ENCODE assay signal across 22 cellular contexts in the genomic region with DNA sequence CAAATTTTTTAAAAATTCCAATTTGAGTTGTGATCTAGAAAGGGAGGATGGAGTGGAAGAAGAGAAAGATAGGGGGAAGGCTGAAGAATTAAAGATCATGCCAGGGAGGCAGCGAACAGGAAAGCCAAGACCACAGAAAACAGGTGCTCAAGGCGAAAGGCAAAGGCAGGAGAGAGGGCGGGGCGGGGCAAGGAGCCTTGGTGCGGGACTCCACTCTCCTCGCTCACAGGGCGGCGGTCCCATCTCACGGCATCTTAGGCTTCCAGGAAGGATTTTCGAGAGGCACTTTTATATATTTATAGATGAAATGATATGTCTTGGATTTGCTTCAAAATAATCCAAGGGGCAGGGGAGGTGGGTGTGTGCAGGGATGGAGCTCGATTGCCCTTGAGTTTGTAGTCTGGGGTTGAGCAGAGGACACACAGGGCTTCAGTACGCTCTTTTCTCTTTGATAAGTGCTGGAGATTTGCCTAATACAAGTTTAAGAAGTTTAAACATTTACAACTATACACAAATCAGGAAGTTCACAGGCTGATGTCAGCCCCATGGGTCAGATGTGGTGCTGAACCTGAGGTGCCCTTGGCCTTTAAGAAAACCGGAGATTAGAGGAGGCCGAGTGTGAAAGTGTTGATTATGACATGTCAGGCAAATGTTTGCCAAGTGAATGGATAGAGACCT.
A peak's percentile ranks its signal among the peaks of the same experiment; 100 is the strongest.
DNase-seq lines count a peak whose midpoint lies in the region; ATAC-seq, FAIRE-seq and TF ChIP-seq lines count a peak whose summit lies in the region.
"Had no signal": no experiment of that assay in that cellular context is flagged by ENCODE, and none has a peak within 500 bp of the region (broad histone marks: within the 10 kb centered on the region; RNA-seq: fewer than 3 reads in every experiment).

No MANE protein-coding gene starts in this region.

- no peak overlapping the region for H3K4me3 ChIP-seq in A549
- H3K4me3 ChIP-seq in lower lobe of right lung: no peak overlapping the region
- H3K4me3 ChIP-seq in GM23248: no peak overlapping the region
- H3K4me3 ChIP-seq: coronary artery, thoracic aorta had no signal

- TF ChIP-seq CTCF in A549 (IDR thresholded peaks at IDR 0.05): no peak
- no peak for TF ChIP-seq CTCF in endothelial cell (IDR thresholded peaks at IDR 0.05; ENCODE audit: unreplicated experiment)
- TF ChIP-seq CTCF in lower lobe of right lung (IDR thresholded peaks at IDR 0.05): no peak
- TF ChIP-seq CTCF in chondrocyte (IDR thresholded peaks at IDR 0.05): no peak

- FAIRE-seq in A549 (lab: Jason Lieb, UNC): no peak
- FAIRE-seq: endometrium, GM12891 had no signal

- no peak; a peak in 1 of 5 replicates for TF ChIP-seq EP300 in A549 (IDR thresholded peaks at IDR 0.05)

- DNase-seq in A549 (ENCODE audit: low read depth in 1 of 2, low spot score in 1 of 2): peak in 1 of 2 experiments; percentile 37
- peak; percentile 57 for DNase-seq in DMS79 (lab: John Stamatoyannopoulos, UW)
- no peak for DNase-seq in endothelial cell (ENCODE audit: low spot score)
- peak; percentile 86 for DNase-seq in lower lobe of right lung
- no peak for DNase-seq in GM23248
- DNase-seq in chondrocyte (ENCODE audit: low spot score): no peak
- DNase-seq in cerebellum (ENCODE audit: low spot score): no peak
- DNase-seq: CD4-positive, CD25-positive, alpha-beta regulatory T cell; DMS53; HCEC 1CT; mesenchymal stem cell; NCI-H526 treated with DMSO at 0.1 percent for 48 hours; SHP77; stimulated activated CD4-positive, alpha-beta T cell treated with anti-CD3 and anti-CD28 coated beads, Interleukin-1b, Interleukin-23, amount 100 ng/mL, for 48 hours had no signal

- H4K20me1 ChIP-seq in GM23248 (ENCODE audit: insufficient read depth): no peaks in the 10 kb centered on the region

- intact Hi-C loops in lower lobe of right lung (cut with DNase I): no loop called here

- CTCF ChIA-PET in A549 (lab: Yijun Ruan, JAX): interaction anchor here (1.8 kb wide), 1 partner anchor 10 kb away, joined by 6 read pairs; no protein-coding TSS in a partner anchor

- H3K9me3 Mint-ChIP-seq in endothelial cell (ENCODE audit: unreplicated experiment) (no peaks in the 10 kb centered on the region), chondrocyte (ENCODE audit: low read depth) (no peaks in the 10 kb centered on the region)
- H3K9me3 Mint-ChIP-seq: natural killer cell treated with Interleukin-12 subunit alpha and Interleukin-12 subunit beta and Interleukin-15 and Interleukin-18, amount 100 ng/mL, for 72 hours; stimulated activated memory B cell treated with anti-CD40 and anti-IgM and Interleukin-4, amounts not matched to agents 10 μg/mL and 1 μg/mL and 100 μg/mL, for 72 hours had no signal

- TF ChIP-seq POLR2A in A549 (IDR thresholded peaks at IDR 0.05; ENCODE audit: low read length): no peak

- H3K36me3 ChIP-seq in lower lobe of right lung (no peaks in the 10 kb centered on the region), GM23248 (ENCODE audit: low read depth) (no peaks in the 10 kb centered on the region)
- H3K36me3 ChIP-seq: thoracic aorta had no signal

- H3K27me3 Mint-ChIP-seq in endothelial cell (ENCODE audit: unreplicated experiment) (peaks cover 2% of the 10 kb centered on the region), chondrocyte (ENCODE audit: low read depth) (peaks cover 2% of the 10 kb centered on the region)
- H3K27me3 Mint-ChIP-seq: activated naive CD8-positive, alpha-beta T cell; CD4-positive, CD25-positive, alpha-beta regulatory T cell; natural killer cell treated with Interleukin-12 subunit alpha and Interleukin-12 subunit beta and Interleukin-15 and Interleukin-18, amount 100 ng/mL, for 72 hours; stimulated activated memory B cell treated with anti-CD40 and anti-IgM and Interleukin-4, amounts not matched to agents 10 μg/mL and 1 μg/mL and 100 μg/mL, for 72 hours had no signal

- H3F3A ChIP-seq in GM23248 (ENCODE audit: insufficient read depth): no peaks in the 10 kb centered on the region

- H3K9ac ChIP-seq in GM23248: no peak overlapping the region

- H3K4me1 Mint-ChIP-seq in endothelial cell (ENCODE audit: unreplicated experiment): no peaks in the 10 kb centered on the region
- peaks cover 4% of the 10 kb centered on the region for H3K4me1 Mint-ChIP-seq in chondrocyte (ENCODE audit: low read depth)

- POLR2A ChIA-PET in A549 (lab: Yijun Ruan, JAX): no interaction called here

- no peaks in the 10 kb centered on the region for H3K9me2 ChIP-seq in GM23248 (ENCODE audit: insufficient read depth)

- no peaks in the 10 kb centered on the region for H3K27me3 ChIP-seq in lower lobe of right lung (ENCODE audit: low read depth)
- no peaks in the 10 kb centered on the region for H3K27me3 ChIP-seq in GM23248 (replicated peaks; ENCODE audit: insufficient read depth)

- H3K4me1 ChIP-seq in A549: peaks cover 42% of the 10 kb centered on the region
- peaks cover 11% of the 10 kb centered on the region for H3K4me1 ChIP-seq in lower lobe of right lung
- no peaks in the 10 kb centered on the region for H3K4me1 ChIP-seq in GM23248 (ENCODE audit: insufficient read depth)

- in situ Hi-C loops in GM23248 (cut with MboI): no loop called here

- 46% methylated on average over 14 of the region's 14 CpGs for WGBS in A549 (ENCODE audit: missing lambda C conversion rate)
- 90 to 93% methylated on average over 14 of the region's 14 CpGs for WGBS in GM23248 (ENCODE audit: low coverage in 1 of 2, low lambda C conversion rate in 2 of 2, missing lambda C conversion rate in 2 of 2), 2 experiments

- no peaks in the 10 kb centered on the region for H3K79me2 ChIP-seq in GM23248 (ENCODE audit: insufficient read depth)

- H3K4me3 Mint-ChIP-seq in endothelial cell (ENCODE audit: unreplicated experiment) (no peak overlapping the region), chondrocyte (ENCODE audit: unreplicated experiment) (no peak overlapping the region)
- H3K4me3 Mint-ChIP-seq: activated naive CD8-positive, alpha-beta T cell; CD4-positive, CD25-positive, alpha-beta regulatory T cell; natural killer cell treated with Interleukin-12 subunit alpha and Interleukin-12 subunit beta and Interleukin-15 and Interleukin-18, amount 100 ng/mL, for 72 hours; stimulated activated memory B cell treated with anti-CD40 and anti-IgM and Interleukin-4, amounts not matched to agents 10 μg/mL and 1 μg/mL and 100 μg/mL, for 72 hours had no signal

- ATAC-seq in A549: peak; percentile 21 to 28; a peak in 4 of 6 replicates
- ATAC-seq in lower lobe of right lung: peak; percentile 83 to 84
- ATAC-seq in HG03571 (IDR thresholded peaks at IDR 0.05; ENCODE audit: unreplicated experiment): no peak
- ATAC-seq: natural killer cell treated with Interleukin-12 subunit alpha and Interleukin-12 subunit beta and Interleukin-15 and Interleukin-18, amount 100 ng/mL, for 72 hours; stimulated activated memory B cell treated with anti-CD40 and anti-IgM and Interleukin-4, amounts not matched to agents 10 μg/mL and 1 μg/mL and 100 μg/mL, for 72 hours had no signal

- H3K9me3 ChIP-seq in A549: no peaks in the 10 kb centered on the region
- H3K9me3 ChIP-seq in lower lobe of right lung: no peaks in the 10 kb centered on the region
- no peaks in the 10 kb centered on the region for H3K9me3 ChIP-seq in GM23248 (ENCODE audit: low read depth)
- H3K9me3 ChIP-seq: thoracic aorta had no signal

- H3K36me3 Mint-ChIP-seq in endothelial cell (ENCODE audit: low read depth, unreplicated experiment): peaks cover 4% of the 10 kb centered on the region
- H3K36me3 Mint-ChIP-seq in chondrocyte (ENCODE audit: low read depth): no peaks in the 10 kb centered on the region
- H3K36me3 Mint-ChIP-seq: activated naive CD8-positive, alpha-beta T cell; natural killer cell treated with Interleukin-12 subunit alpha and Interleukin-12 subunit beta and Interleukin-15 and Interleukin-18, amount 100 ng/mL, for 72 hours had no signal

- peak overlapping the region; percentile 63 for H3K4me2 ChIP-seq in A549
- no peak overlapping the region for H3K4me2 ChIP-seq in GM23248 (ENCODE audit: unreplicated experiment)

- H2AFZ ChIP-seq in GM23248: no peak overlapping the region

- H3K27ac ChIP-seq in A549 (peak overlapping the region; percentile 32 to 71), lower lobe of right lung (peak overlapping the region; percentile 62), GM23248 (no peak overlapping the region)
- H3K27ac ChIP-seq: coronary artery, thoracic aorta had no signal

- no peak for TF ChIP-seq RAD21 in A549 (conservative IDR thresholded peaks at IDR 0.05 in 1 of 2, IDR thresholded peaks at IDR 0.05 in 1 of 2)

- H3K27ac Mint-ChIP-seq in endothelial cell (ENCODE audit: unreplicated experiment) (peak overlapping the region; percentile 16), chondrocyte (ENCODE audit: unreplicated experiment) (no peak overlapping the region)
- H3K27ac Mint-ChIP-seq: activated naive CD8-positive, alpha-beta T cell; natural killer cell treated with Interleukin-12 subunit alpha and Interleukin-12 subunit beta and Interleukin-15 and Interleukin-18, amount 100 ng/mL, for 72 hours; stimulated activated memory B cell treated with anti-CD40 and anti-IgM and Interleukin-4, amounts not matched to agents 10 μg/mL and 1 μg/mL and 100 μg/mL, for 72 hours had no signal

TF ChIP-seq in A549, 52 proteins besides CTCF, POLR2A, EP300 and RAD21 (continues in another document):
- TF ChIP-seq ZFP36 (IDR thresholded peaks at IDR 0.05; ENCODE audit: borderline replicate concordance, partially characterized antibody) (no peak), POLR2AphosphoS2 (conservative IDR thresholded peaks at IDR 0.05; ENCODE audit: low read length) (no peak), ZSCAN20 (CRISPR knock-in tag; IDR thresholded peaks at IDR 0.05) (no peak), HMGXB4 (CRISPR knock-in tag; IDR thresholded peaks at IDR 0.05; ENCODE audit: borderline replicate concordance) (no peak), BHLHE40 (IDR thresholded peaks at IDR 0.05; ENCODE audit: low read depth, low read length) (no peak), MAFK (IDR thresholded peaks at IDR 0.05; ENCODE audit: partially characterized antibody) (no peak), SREBF2 (IDR thresholded peaks at IDR 0.05) (no peak)
- TF ChIP-seq, protein P1, sequence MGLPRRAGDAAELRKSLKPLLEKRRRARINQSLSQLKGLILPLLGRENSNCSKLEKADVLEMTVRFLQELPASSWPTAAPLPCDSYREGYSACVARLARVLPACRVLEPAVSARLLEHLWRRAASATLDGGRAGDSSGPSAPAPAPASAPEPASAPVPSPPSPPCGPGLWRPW (IDR thresholded peaks at IDR 0.05): no peak

Comparison
In these comparisons a context has a peak if more than half of its experiments do, and no peak if none do; other contexts are left out.
1. DNase-seq: peak in DMS79 (single experiment) and lower lobe of right lung (single experiment); none in endothelial cell (single experiment), GM23248 (single experiment), chondrocyte (single experiment) and cerebellum (single experiment).